In genomic region chr16:82169861-82170845, GRCh38 we compare ENCODE assay signal across 8 cellular contexts. TPM values are rescaled to one million over a fixed set of nuclear protein-coding genes. Genes with fewer than 3 reads are reported as not detected.
DNase-seq lines count a peak whose midpoint lies in the region; ATAC-seq and TF ChIP-seq lines count a peak whose summit lies in the region.

TSS of gene MPHOSPH6 (minus strand) at chr16:82170224. CDS start at chr16:82170175, 49 bp downstream.

- H3K4me3 ChIP-seq in astrocyte of the cerebellum (ENCODE audit: low read depth, low read length) (peak within 1 kb of the TSS; percentile 81), hepatocyte (peak within 1 kb of the TSS; percentile 27)

- in situ Hi-C loops in astrocyte of the cerebellum (cut with HindIII; ENCODE audit: low sequenced_read_pairs), result no loop called here

- 1% methylated on average over 62 of the region's 89 CpGs for WGBS in hepatocyte (ENCODE audit: low lambda C conversion rate, missing lambda C conversion rate)

- TF ChIP-seq CTCF in astrocyte of the cerebellum (IDR thresholded peaks at IDR 0.05; ENCODE audit: low read depth, low read length, missing control alignments) (no peak), hepatocyte (IDR thresholded peaks at IDR 0.05; ENCODE audit: poor library complexity) (no peak)

- peaks cover 41% of the 10 kb centered on the region for H3K79me2 ChIP-seq in hepatocyte

- DNase-seq in NCI-H1930 (lab: John Stamatoyannopoulos, UW) (peak; percentile 79 to 81), T-helper 9 cell (peak; percentile 88), astrocyte of the cerebellum (ENCODE audit: low read depth) (peak; percentile 64), hepatocyte (ENCODE audit: low spot score) (peak; percentile 97), retina (peak; percentile 97), OCI-M2 (lab: John Stamatoyannopoulos, UW; ENCODE audit: unreplicated experiment) (no peak)

- ATAC-seq in GM18502 (IDR thresholded peaks at IDR 0.05; ENCODE audit: poor library complexity, unreplicated experiment) (peak; percentile 96), HG02884 (IDR thresholded peaks at IDR 0.05; ENCODE audit: unreplicated experiment) (peak; percentile 89)

- no peaks in the 10 kb centered on the region for H4K20me1 ChIP-seq in hepatocyte (ENCODE audit: insufficient read depth, poor library complexity, severe bottlenecking)

- no peaks in the 10 kb centered on the region for H3K9me3 ChIP-seq in hepatocyte (ENCODE audit: low read depth)

- no peaks in the 10 kb centered on the region for H3K9me2 ChIP-seq in hepatocyte (replicated peaks; ENCODE audit: insufficient read depth)

- peak within 1 kb of the TSS; percentile 95 for H3K4me2 ChIP-seq in hepatocyte

- H3K27ac ChIP-seq in hepatocyte, result peak within 1 kb of the TSS; percentile 89

- no peaks in the 10 kb centered on the region for H3K36me3 ChIP-seq in hepatocyte (replicated peaks; ENCODE audit: insufficient read depth, low read depth)

- peaks cover 11% of the 10 kb centered on the region for H3K4me1 ChIP-seq in hepatocyte (ENCODE audit: insufficient read depth)

- peak within 1 kb of the TSS; percentile 91 for H2AFZ ChIP-seq in hepatocyte

- peaks cover 26% of the 10 kb centered on the region for H3K27me3 ChIP-seq in hepatocyte

RNA-seq across cellular contexts. Expression of gene MPHOSPH6, which starts in this region (rescaled TPM):
- 38.4 and 47.1 TPM in 2 replicates for total RNA-seq in hepatocyte
- polyA plus RNA-seq in hepatocyte, result 44.3 and 47.0 TPM in 2 replicates
